Comparison of ENCODE assay signal across 19 cellular contexts in the genomic region with DNA sequence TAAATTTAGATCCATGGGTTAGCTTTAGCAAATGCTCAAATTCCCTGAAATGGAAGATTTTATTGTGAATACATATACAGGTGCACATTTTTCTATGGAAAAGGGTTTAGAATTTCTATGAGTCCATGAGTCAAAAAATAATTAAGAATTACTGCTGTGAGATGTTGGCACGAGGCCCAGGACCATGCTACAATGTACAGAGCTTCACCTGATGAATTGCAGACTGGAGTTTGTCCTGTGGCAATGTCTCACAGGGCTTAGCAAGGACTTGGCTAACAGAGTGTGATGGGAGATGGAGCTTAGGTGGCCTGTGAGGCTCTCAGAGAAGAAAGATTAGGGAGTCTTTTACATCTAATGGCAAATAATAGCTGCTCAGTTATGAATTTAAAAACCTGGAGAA.
"Had no signal": no experiment of that assay in that cellular context is flagged by ENCODE, and none has a peak within 500 bp of the region (broad histone marks: within the 10 kb centered on the region; RNA-seq: fewer than 3 reads in every experiment).

No MANE protein-coding gene starts in this region.

- H3K9me3 ChIP-seq: ovary, psoas muscle, right lobe of liver, transverse colon, uterus had no signal

- H3K4me3 ChIP-seq: ovary, psoas muscle, right lobe of liver, transverse colon, uterus had no signal

- H3K27ac ChIP-seq: ovary, psoas muscle, right lobe of liver, transverse colon, uterus had no signal

- H3K27me3 ChIP-seq: ovary, right lobe of liver, transverse colon, uterus had no signal

- H3K4me3 Mint-ChIP-seq: activated T-helper 1 cell treated with anti-CD3 and anti-CD28 coated beads, Interleukin-12 subunit alpha, Interleukin-12 subunit beta, Interleukin-2, Interleukin-4 antibody, amounts not matched to agents 30 ng/mL and 10 ng/mL and 1 ng/mL, durations not matched to agents 14 hours and 24 hours and 36 hours; naive thymus-derived CD4-positive, alpha-beta T cell; stimulated activated naive CD8-positive, alpha-beta T cell treated with anti-CD3 and anti-CD28 coated beads, Interleukin-15, Interleukin-2, amounts not matched to agents 100 ng/mL and 50 ng/mL, for 24 hours; T-helper 2 cell treated with Interferon-gamma antibody and Interleukin-4, amounts not matched to agents 5 μg/mL and 100 μg/mL, for 36 hours had no signal

- H3K36me3 ChIP-seq: ovary, right lobe of liver, transverse colon, uterus had no signal

- H3K27me3 Mint-ChIP-seq: naive thymus-derived CD4-positive, alpha-beta T cell; stimulated activated naive CD8-positive, alpha-beta T cell treated with anti-CD3 and anti-CD28 coated beads, Interleukin-15, Interleukin-2, amounts not matched to agents 100 ng/mL and 50 ng/mL, for 24 hours had no signal

- FAIRE-seq: small intestine, TTC549 had no signal

- H3K4me1 ChIP-seq: psoas muscle, right lobe of liver, transverse colon, uterus had no signal

- DNase-seq: activated CD4-positive, alpha-beta T cell treated with anti-CD3 and anti-CD28 coated beads, Interleukin-2, amount 50 U/mL, for 4 hours; activated naive CD4-positive, alpha-beta T cell treated with Interleukin-2 at 50 U/mL for 16 hours; anterior cingulate cortex; cerebellar nuclear complex; effector CD4-positive, alpha-beta T cell; mesenchymal stem cell; naive thymus-derived CD4-positive, alpha-beta T cell; ovary; psoas muscle; right lobe of liver; small intestine; stimulated activated CD4-positive, alpha-beta T cell treated with anti-CD3 and anti-CD28 coated beads, Interleukin-15, amount 100 ng/mL, for 24 hours; stimulated activated CD4-positive, alpha-beta T cell treated with anti-CD3 and anti-CD28 coated beads, Interleukin-2, amount 100 ng/mL, for 48 hours; transverse colon; uterus had no signal

- ATAC-seq: naive thymus-derived CD4-positive, alpha-beta T cell; psoas muscle; right lobe of liver had no signal

- H3K27ac Mint-ChIP-seq: activated T-helper 1 cell treated with anti-CD3 and anti-CD28 coated beads, Interleukin-12 subunit alpha, Interleukin-12 subunit beta, Interleukin-2, Interleukin-4 antibody, amounts not matched to agents 30 ng/mL and 10 ng/mL and 1 ng/mL, durations not matched to agents 14 hours and 24 hours and 36 hours; naive thymus-derived CD4-positive, alpha-beta T cell; stimulated activated naive CD8-positive, alpha-beta T cell treated with anti-CD3 and anti-CD28 coated beads, Interleukin-15, Interleukin-2, amounts not matched to agents 100 ng/mL and 50 ng/mL, for 24 hours; T-helper 2 cell treated with Interferon-gamma antibody and Interleukin-4, amounts not matched to agents 5 μg/mL and 100 μg/mL, for 36 hours had no signal
